Comparison of ENCODE assay signal across 8 cellular contexts in the genomic region with DNA sequence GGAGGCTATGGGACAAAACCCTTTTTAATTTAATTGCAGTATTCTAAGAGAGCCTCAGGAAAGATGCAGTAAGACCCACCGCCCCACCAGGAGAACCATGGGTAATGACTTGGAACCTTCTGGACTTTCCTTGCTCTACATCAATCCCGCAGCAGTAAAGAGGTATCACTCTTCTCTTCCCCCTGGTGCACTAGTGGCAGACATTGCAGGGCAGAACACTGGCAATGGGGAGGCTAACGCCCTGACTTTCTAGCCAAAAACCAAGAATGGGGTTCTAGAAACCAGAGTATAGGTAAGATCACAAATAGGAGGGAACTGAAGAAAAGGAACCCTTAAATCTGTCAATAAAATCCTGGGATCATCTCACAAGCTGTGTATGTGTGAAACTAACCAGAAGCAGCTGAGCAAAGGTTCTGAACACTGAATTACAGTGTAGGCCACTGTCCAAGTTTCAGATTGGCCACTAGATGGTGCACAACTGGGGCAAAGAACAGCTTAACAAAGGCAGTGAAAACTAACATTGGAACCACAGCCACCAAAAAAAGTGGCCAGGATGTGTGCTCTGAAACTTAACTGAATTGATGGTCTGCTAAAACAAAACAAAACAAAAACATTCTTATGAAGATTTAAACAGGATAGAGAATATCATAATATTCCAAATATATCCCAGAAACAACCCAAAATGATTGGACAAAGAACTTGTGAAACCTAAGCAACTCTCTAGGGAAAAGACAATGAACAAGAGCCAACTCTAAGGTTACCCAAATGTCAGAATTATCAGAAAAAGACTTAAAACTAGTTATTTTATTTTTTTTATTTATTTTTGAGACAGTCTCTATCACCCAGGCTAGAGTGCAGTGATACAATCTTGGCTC. TPM values are rescaled to one million over a fixed set of nuclear protein-coding genes. Genes with fewer than 3 reads are reported as not detected.
DNase-seq lines count a peak whose midpoint lies in the region; TF ChIP-seq lines count a peak whose summit lies in the region.

No MANE protein-coding gene starts in this region.

- H3K4me3 ChIP-seq in GM12865 (ENCODE audit: low read depth, low read length) (no peak overlapping the region), cardiac fibroblast (replicated peaks in 1 of 2; ENCODE audit: low read depth in 2 of 2, low read length in 2 of 2) (no peak overlapping the region)

- DNase-seq in AG08396 (ENCODE audit: low spot score) (peak; percentile 65), GM12865 (ENCODE audit: low read depth) (peak; percentile 76), HT-29 (ENCODE audit: low spot score) (peak; percentile 77), RWPE1 (ENCODE audit: low spot score) (peak; percentile 62), cardiac fibroblast (ENCODE audit: low read depth in 2 of 2) (peak; percentile 75 to 78), lung microvascular endothelial cell (ENCODE audit: low read depth in 2 of 2) (peak; percentile 64 to 76), GF-D8 (lab: John Stamatoyannopoulos, UW) (no peak), putamen (ENCODE audit: low spot score) (no peak)

- H3K27ac ChIP-seq in RWPE1, result no peak overlapping the region

- CTCF ChIA-PET in RWPE1 (lab: Yijun Ruan, JAX), result interaction anchor here (0.5 to 2.4 kb wide), 9 partner anchors 14 to 642 kb away, joined by 3 to 11 read pairs (median 4); a partner anchor contains a TSS

- TF ChIP-seq CTCF in GM12865 (IDR thresholded peaks at IDR 0.05; ENCODE audit: insufficient read depth, low read depth, low read length, missing control alignments) (peak; percentile 77), RWPE1 (conservative IDR thresholded peaks at IDR 0.05; ENCODE audit: low read depth) (peak; percentile 75), cardiac fibroblast (IDR thresholded peaks at IDR 0.05; ENCODE audit: low read depth, low read length) (peak; percentile 88)

- POLR2A ChIA-PET in RWPE1 (lab: Yijun Ruan, JAX; ENCODE audit: low non-redundant PET), result no interaction called here

RNA-seq across cellular contexts. Expression of a gene that starts 6.6 kb away (rescaled TPM):
- 1.5 and 1.6 TPM in 2 replicates for total RNA-seq in HT-29 (2014; rRNA removed; shearing (Covaris generic))
- 2.0 and 2.2 TPM in 2 replicates for total RNA-seq in lung microvascular endothelial cell

Comparison
In these comparisons a context has a peak if more than half of its experiments do, and no peak if none do; other contexts are left out.
1. DNase-seq: peak in AG08396 (single experiment), GM12865 (single experiment), HT-29 (single experiment), RWPE1 (single experiment), cardiac fibroblast (2 of 2) and lung microvascular endothelial cell (2 of 2); none in GF-D8 (single experiment) and putamen (single experiment).
2. Peak in every context shown above with its lines, with median percentiles within 50 percentile points of each other: CTCF ChIP-seq.